ENCODE assay signal across 8 cellular contexts in the genomic region with DNA sequence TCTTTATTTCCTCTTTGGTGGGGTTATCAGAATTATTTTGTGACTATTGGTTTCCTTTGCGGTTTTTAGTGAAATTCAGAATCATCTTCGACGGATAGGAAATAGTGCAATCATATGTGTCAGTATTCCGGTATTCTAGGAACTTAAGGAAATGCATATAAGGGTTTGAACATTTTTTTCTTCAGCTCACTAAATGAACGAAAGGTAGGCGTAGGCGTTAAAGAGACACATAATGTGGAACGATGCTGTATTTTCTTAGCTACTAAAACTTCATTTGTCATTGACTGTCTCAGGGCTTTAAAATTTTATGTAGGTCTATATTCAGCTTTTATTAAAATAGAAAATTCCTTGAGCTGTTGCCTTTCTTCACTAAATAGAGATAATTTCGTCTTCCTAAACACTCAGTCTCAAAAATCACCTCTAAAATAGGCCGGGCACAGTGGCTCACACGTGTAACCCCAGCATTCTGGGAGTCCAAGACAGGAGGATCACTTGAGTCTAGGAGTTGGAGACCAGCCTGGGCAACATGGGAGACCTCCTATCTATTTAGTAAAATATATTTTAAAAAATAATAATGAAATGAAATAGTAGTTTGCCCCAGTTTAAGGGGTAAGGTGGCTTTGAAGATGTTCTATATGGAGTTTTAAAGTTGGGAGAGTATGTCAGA. TPM values are rescaled to one million over a fixed set of nuclear protein-coding genes. Genes with fewer than 3 reads are reported as not detected.
DNase-seq lines count a peak whose midpoint lies in the region; ATAC-seq and TF ChIP-seq lines count a peak whose summit lies in the region.

No MANE protein-coding gene starts in this region.

- DNase-seq in CD4-positive, alpha-beta memory T cell: peak in 1 of 5 donors; percentile 64
- DNase-seq in NB4 (ENCODE audit: low read depth): no peak
- no peak for DNase-seq in central memory CD8-positive, alpha-beta T cell (ENCODE audit: low spot score in 2 of 2)
- no peak for DNase-seq in nephron progenitor cell
- no peak for DNase-seq in NCI-H2227 (lab: John Stamatoyannopoulos, UW; ENCODE audit: unreplicated experiment)
- no peak for DNase-seq in superior temporal gyrus (ENCODE audit: extremely low spot score)
- no peak for DNase-seq in NCI-H524 (lab: John Stamatoyannopoulos, UW)

- peaks cover 49% of the 10 kb centered on the region for H3K4me1 ChIP-seq in CD4-positive, alpha-beta memory T cell (ENCODE audit: insufficient read depth, low read length)

- intact Hi-C loops in CD4-positive, alpha-beta memory T cell (cut with micrococcal nuclease): loop anchor here (1.0 to 2.0 kb wide), 3 partner anchors 17 to 545 kb away; partner anchors contain the start of gene THOC1

- no peaks in the 10 kb centered on the region for H3K36me3 ChIP-seq in CD4-positive, alpha-beta memory T cell (ENCODE audit: insufficient read depth, low read length)

- POLR2A ChIA-PET in CD4-positive, alpha-beta memory T cell (lab: Charles Lee; ENCODE audit: partially characterized antibody): interaction anchor here (0.9 to 4.2 kb wide), 6 partner anchors 10 to 132 kb away, joined by 3 to 45 read pairs (median 6); partner anchors contain the start of gene ENOSF1

- peaks cover 33 to 49% (median 41%) of the 10 kb centered on the region in 4 donors for H3K4me1 Mint-ChIP-seq in CD4-positive, alpha-beta memory T cell
- peaks cover 64% of the 10 kb centered on the region for H3K4me1 Mint-ChIP-seq in central memory CD8-positive, alpha-beta T cell
- H3K4me1 Mint-ChIP-seq in nephron progenitor cell: peaks cover 34% of the 10 kb centered on the region

- no peaks in the 10 kb centered on the region for H3K27me3 ChIP-seq in CD4-positive, alpha-beta memory T cell (ENCODE audit: insufficient read depth, low read length)

- H3K9me3 Mint-ChIP-seq in CD4-positive, alpha-beta memory T cell: no peaks in the 10 kb centered on the region
- no peaks in the 10 kb centered on the region for H3K9me3 Mint-ChIP-seq in central memory CD8-positive, alpha-beta T cell
- H3K9me3 Mint-ChIP-seq in nephron progenitor cell: no peaks in the 10 kb centered on the region

- peaks cover 0 to 5% of the 10 kb centered on the region in 2 donors for H3K27me3 Mint-ChIP-seq in CD4-positive, alpha-beta memory T cell
- H3K27me3 Mint-ChIP-seq in central memory CD8-positive, alpha-beta T cell: no peaks in the 10 kb centered on the region
- peaks cover 11% of the 10 kb centered on the region for H3K27me3 Mint-ChIP-seq in nephron progenitor cell (ENCODE audit: low read depth, poor library complexity)

- H3K36me3 Mint-ChIP-seq in CD4-positive, alpha-beta memory T cell: peaks cover 0 to 11% of the 10 kb centered on the region in 2 donors
- peaks cover 13% of the 10 kb centered on the region for H3K36me3 Mint-ChIP-seq in central memory CD8-positive, alpha-beta T cell (ENCODE audit: insufficient read depth)
- H3K36me3 Mint-ChIP-seq in nephron progenitor cell (ENCODE audit: low read depth): no peaks in the 10 kb centered on the region

- ATAC-seq in central memory CD8-positive, alpha-beta T cell (replicated peaks; ENCODE audit: extremely low read depth, poor library complexity, severe bottlenecking): peak; percentile 30
- ATAC-seq in GM21619 (IDR thresholded peaks at IDR 0.05; ENCODE audit: unreplicated experiment): no peak

- TF ChIP-seq CTCF in NB4 (IDR thresholded peaks at IDR 0.05; ENCODE audit: low read depth, low read length): no peak
- no peak for TF ChIP-seq CTCF in nephron progenitor cell (IDR thresholded peaks at IDR 0.05)

- peak overlapping the region; percentile 83 to 97 (median 94) for H3K4me3 Mint-ChIP-seq in CD4-positive, alpha-beta memory T cell
- peak overlapping the region; percentile 94 for H3K4me3 Mint-ChIP-seq in central memory CD8-positive, alpha-beta T cell
- H3K4me3 Mint-ChIP-seq in nephron progenitor cell: peak overlapping the region; percentile 97

- H3K4me3 ChIP-seq in CD4-positive, alpha-beta memory T cell (ENCODE audit: low read length in 2 of 2): peak overlapping the region; percentile 64 to 76
- peak overlapping the region; percentile 72 for H3K4me3 ChIP-seq in NB4 (ENCODE audit: low read depth, low read length)

- TF ChIP-seq POLR2A in NB4 (IDR thresholded peaks at IDR 0.05; ENCODE audit: extremely low read depth, insufficient read length): no peak

- H3K27ac ChIP-seq in CD4-positive, alpha-beta memory T cell (ENCODE audit: low read depth, low read length): peak overlapping the region; percentile 80

- H3K27ac Mint-ChIP-seq in CD4-positive, alpha-beta memory T cell: peak overlapping the region; percentile 97 to 99 (median 98)
- H3K27ac Mint-ChIP-seq in central memory CD8-positive, alpha-beta T cell (ENCODE audit: low read depth): peak overlapping the region; percentile 96
- H3K27ac Mint-ChIP-seq in nephron progenitor cell: peak overlapping the region; percentile 54

- H3K9me3 ChIP-seq in CD4-positive, alpha-beta memory T cell (ENCODE audit: control insufficient read depth in 1 of 2, low read length in 2 of 2): no peaks in the 10 kb centered on the region

- CTCF ChIA-PET in CD4-positive, alpha-beta memory T cell (lab: Charles Lee; ENCODE audit: partially characterized antibody): interaction anchor here (1.2 to 3.8 kb wide), 2 partner anchors 18 to 71 kb away, joined by 4 to 31 read pairs; no protein-coding TSS in a partner anchor

RNA-seq across cellular contexts. Expression of gene YES1, which starts 1.5 kb away (rescaled TPM):
- total RNA-seq in CD4-positive, alpha-beta memory T cell: 1 to 10 TPM; 4.9 to 7.9 TPM
- polyA plus RNA-seq in CD4-positive, alpha-beta memory T cell: 1 to 10 TPM; 1.9 to 2.0 TPM
